Comparison of ENCODE assay signal across 9 cellular contexts in genomic region chr17:31488982-31489294, GRCh38.
DNase-seq lines count a peak whose midpoint lies in the region; ATAC-seq and TF ChIP-seq lines count a peak whose summit lies in the region.
"Had no signal": no experiment of that assay in that cellular context is flagged by ENCODE, and none has a peak within 500 bp of the region (broad histone marks: within the 10 kb centered on the region; RNA-seq: fewer than 3 reads in every experiment).

No MANE protein-coding gene starts in this region.

- H3K9ac ChIP-seq in liver (ENCODE audit: low read depth in 1 of 2, low read length in 2 of 2) = peak overlapping the region; percentile 3 to 60

- POLR2A ChIA-PET in activated naive CD8-positive, alpha-beta T cell treated with anti-CD3 and anti-CD28 coated beads, Interleukin-2, amount 10 ng/mL, durations not matched to agents 7 days and 5 days (lab: Charles Lee) = interaction anchor here (1.2 to 11.1 kb wide), 5 partner anchors 9 to 175 kb away, joined by 4 to 208 read pairs (median 7); partner anchors contain the start of gene EVI2B

- no peaks in the 10 kb centered on the region for H3K9me3 Mint-ChIP-seq in activated T-cell treated with anti-CD3 and anti-CD28 coated beads, Interleukin-2, amount 50 U/mL, for 4 hours
- no peaks in the 10 kb centered on the region for H3K9me3 Mint-ChIP-seq in activated naive CD8-positive, alpha-beta T cell treated with anti-CD3 and anti-CD28 coated beads, Interleukin-2, amount 10 ng/mL, durations not matched to agents 7 days and 5 days

- ATAC-seq in activated T-cell treated with anti-CD3 and anti-CD28 coated beads, Interleukin-2, amount 50 U/mL, for 4 hours = no peak
- no peak for ATAC-seq in activated naive CD8-positive, alpha-beta T cell treated with anti-CD3 and anti-CD28 coated beads, Interleukin-2, amount 10 ng/mL, durations not matched to agents 7 days and 5 days (ENCODE audit: low read depth)

- no peaks in the 10 kb centered on the region for H3K27me3 ChIP-seq in liver (ENCODE audit: control insufficient read depth in 4 of 4, insufficient read depth in 4 of 4, low read length in 3 of 4)
- peaks cover 6% of the 10 kb centered on the region for H3K27me3 ChIP-seq in thymus (ENCODE audit: control insufficient read depth, insufficient read depth)

- TF ChIP-seq RAD21 in liver (IDR thresholded peaks at IDR 0.05) = no peak

- H3K36me3 ChIP-seq in liver (ENCODE audit: control insufficient read depth in 4 of 4, insufficient read depth in 3 of 4, low read depth in 1 of 4, low read length in 3 of 4) (no peaks in the 10 kb centered on the region), thymus (ENCODE audit: control insufficient read depth, insufficient read depth) (no peaks in the 10 kb centered on the region)

- H3K4me1 ChIP-seq in liver (ENCODE audit: control insufficient read depth in 4 of 4, insufficient read depth in 4 of 4, low read length in 3 of 4) = peaks cover 18 to 57% (median 41%) of the 10 kb centered on the region in 4 donors
- H3K4me1 ChIP-seq in thymus (ENCODE audit: control insufficient read depth, insufficient read depth, low read length) = no peaks in the 10 kb centered on the region

- WGBS in liver = 25% methylated on average over 4 of the region's 4 CpGs
- 69% methylated on average over 4 of the region's 4 CpGs for WGBS in thymus

- peak overlapping the region; percentile 83 for H3K27ac Mint-ChIP-seq in activated naive CD8-positive, alpha-beta T cell treated with anti-CD3 and anti-CD28 coated beads, Interleukin-2, amount 10 ng/mL, durations not matched to agents 7 days and 5 days

- no peaks in the 10 kb centered on the region for H3K36me3 Mint-ChIP-seq in activated T-cell treated with anti-CD3 and anti-CD28 coated beads, Interleukin-2, amount 50 U/mL, for 4 hours (ENCODE audit: insufficient read depth)
- H3K36me3 Mint-ChIP-seq in activated naive CD8-positive, alpha-beta T cell treated with anti-CD3 and anti-CD28 coated beads, Interleukin-2, amount 10 ng/mL, durations not matched to agents 7 days and 5 days = peaks cover 2% of the 10 kb centered on the region

- no peak for DNase-seq in activated T-cell treated with anti-CD3 and anti-CD28 coated beads, Interleukin-2, amount 50 U/mL, for 4 hours
- DNase-seq in activated T-cell treated with anti-CD3 and anti-CD28 coated beads, Interleukin-2, amount 50 U/mL, for 1 hour = no peak
- DNase-seq in activated naive CD8-positive, alpha-beta T cell treated with anti-CD3 and anti-CD28 coated beads, Interleukin-2, amount 10 ng/mL, durations not matched to agents 7 days and 5 days = no peak
- DNase-seq in NCI-H1436 (lab: John Stamatoyannopoulos, UW) = no peak
- DNase-seq in Ammon's horn (ENCODE audit: low spot score) = no peak
- no peak for DNase-seq in anterior cingulate cortex (lab: John Stamatoyannopoulos, UW)
- DNase-seq: AML-193 had no signal

- H3K4me3 ChIP-seq in liver (ENCODE audit: low read depth in 1 of 3, low read length in 3 of 3) (peak overlapping the region; percentile 15 to 73 (median 67)), thymus (ENCODE audit: low read length) (peak overlapping the region; percentile 72)

- no peaks in the 10 kb centered on the region for H3K27me3 Mint-ChIP-seq in activated T-cell treated with anti-CD3 and anti-CD28 coated beads, Interleukin-2, amount 50 U/mL, for 4 hours (ENCODE audit: low read depth)
- H3K27me3 Mint-ChIP-seq in activated naive CD8-positive, alpha-beta T cell treated with anti-CD3 and anti-CD28 coated beads, Interleukin-2, amount 10 ng/mL, durations not matched to agents 7 days and 5 days = no peaks in the 10 kb centered on the region

- peak overlapping the region; percentile 85 for H3K4me3 Mint-ChIP-seq in activated T-cell treated with anti-CD3 and anti-CD28 coated beads, Interleukin-2, amount 50 U/mL, for 4 hours
- H3K4me3 Mint-ChIP-seq in activated naive CD8-positive, alpha-beta T cell treated with anti-CD3 and anti-CD28 coated beads, Interleukin-2, amount 10 ng/mL, durations not matched to agents 7 days and 5 days = peak overlapping the region; percentile 92

- H3K27ac ChIP-seq in liver (ENCODE audit: low read depth in 1 of 2, low read length in 2 of 2) (peak overlapping the region; percentile 56 to 69), thymus (ENCODE audit: low read depth) (no peak overlapping the region)

- H3K4me1 Mint-ChIP-seq in activated T-cell treated with anti-CD3 and anti-CD28 coated beads, Interleukin-2, amount 50 U/mL, for 4 hours (ENCODE audit: low read depth) = peaks cover 63% of the 10 kb centered on the region
- peaks cover 57% of the 10 kb centered on the region for H3K4me1 Mint-ChIP-seq in activated naive CD8-positive, alpha-beta T cell treated with anti-CD3 and anti-CD28 coated beads, Interleukin-2, amount 10 ng/mL, durations not matched to agents 7 days and 5 days

- H3K9me3 ChIP-seq in liver (ENCODE audit: control insufficient read depth in 4 of 4, low read length in 3 of 4) = no peaks in the 10 kb centered on the region
- H3K9me3 ChIP-seq in thymus (ENCODE audit: control insufficient read depth) = no peaks in the 10 kb centered on the region

- no peak for TF ChIP-seq CTCF in liver (IDR thresholded peaks at IDR 0.05; ENCODE audit: low read depth, low read length, missing input control)

TF ChIP-seq in liver, 16 proteins besides CTCF, POLR2A, EP300 and RAD21:
- TF ChIP-seq GABPA (IDR thresholded peaks at IDR 0.05 in 1 of 2, conservative IDR thresholded peaks at IDR 0.05 in 1 of 2) (no peak), ZBTB33 (IDR thresholded peaks at IDR 0.05) (no peak), RXRA (IDR thresholded peaks at IDR 0.05) (no peak), TAF1 (conservative IDR thresholded peaks at IDR 0.05) (no peak), ATF3 (IDR thresholded peaks at IDR 0.05) (no peak), EGR1 (IDR thresholded peaks at IDR 0.05; ENCODE audit: low read depth in 2 of 2) (no peak), FOXA2 (IDR thresholded peaks at IDR 0.05) (no peak), YY1 (IDR thresholded peaks at IDR 0.05) (no peak), HNF4G (IDR thresholded peaks at IDR 0.05) (no peak), FOXA1 (IDR thresholded peaks at IDR 0.05) (no peak), MAX (IDR thresholded peaks at IDR 0.05) (no peak), NR2F2 (IDR thresholded peaks at IDR 0.05) (no peak), JUND (IDR thresholded peaks at IDR 0.05) (no peak), HNF4A (conservative IDR thresholded peaks at IDR 0.05) (no peak), SP1 (IDR thresholded peaks at IDR 0.05) (no peak), REST (IDR thresholded peaks at IDR 0.05) (no peak)
TF ChIP-seq in liver: peak in this region for 0.
